12 cellular contexts compared by ENCODE assay signal in the genomic region with DNA sequence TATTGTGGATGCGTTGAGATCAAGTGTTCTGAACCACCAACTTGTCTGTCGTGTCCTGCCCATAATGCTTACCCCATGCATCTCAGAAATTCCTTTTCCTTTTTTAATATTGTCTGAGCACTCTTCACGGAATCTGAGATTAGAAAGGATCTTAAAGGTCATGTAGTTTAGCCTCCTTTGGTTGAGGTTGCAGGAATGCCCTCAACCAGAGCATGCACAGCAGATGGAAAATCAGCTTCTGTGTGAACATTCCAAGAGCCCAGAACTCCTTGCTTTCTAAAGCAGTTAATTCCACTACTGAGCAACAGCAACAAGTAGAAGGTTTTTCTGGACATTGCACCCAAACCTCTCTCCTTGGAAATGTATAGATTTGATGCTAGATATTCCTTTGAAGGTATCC.
DNase-seq lines count a peak whose midpoint lies in the region; ATAC-seq, FAIRE-seq and TF ChIP-seq lines count a peak whose summit lies in the region.
"Had no signal": no experiment of that assay in that cellular context is flagged by ENCODE, and none has a peak within 500 bp of the region (broad histone marks: within the 10 kb centered on the region; RNA-seq: fewer than 3 reads in every experiment).

No MANE protein-coding gene starts in this region.

- H3K36me3 ChIP-seq in left lung = no peaks in the 10 kb centered on the region
- H3K36me3 ChIP-seq: SJCRH30 had no signal

- no peaks in the 10 kb centered on the region for H3K27me3 Mint-ChIP-seq in activated CD8-positive, alpha-beta T cell treated with anti-CD3 and anti-CD28 coated beads, Interleukin-2, amount 10 ng/mL, durations not matched to agents 7 days and 5 days (ENCODE audit: low read depth)

- no peak overlapping the region for H3K4me3 Mint-ChIP-seq in activated CD8-positive, alpha-beta T cell treated with anti-CD3 and anti-CD28 coated beads, Interleukin-2, amount 10 ng/mL, durations not matched to agents 7 days and 5 days
- H3K4me3 Mint-ChIP-seq: stimulated activated memory B cell treated with anti-CD40 and anti-IgM and Interleukin-4, amounts not matched to agents 10 μg/mL and 1 μg/mL and 100 μg/mL, for 72 hours had no signal

- H3K4me1 ChIP-seq in A549 = peaks cover 31% of the 10 kb centered on the region
- H3K4me1 ChIP-seq in left lung = peaks cover 10 to 16% of the 10 kb centered on the region in 2 donors

- ATAC-seq in A549 = no peak; a peak in 2 of 6 replicates
- ATAC-seq in activated CD8-positive, alpha-beta T cell treated with anti-CD3 and anti-CD28 coated beads, Interleukin-2, amount 10 ng/mL, durations not matched to agents 7 days and 5 days = no peak
- ATAC-seq in left lung = peak; percentile 31
- no peak for ATAC-seq in HG03460 (IDR thresholded peaks at IDR 0.05; ENCODE audit: unreplicated experiment)
- ATAC-seq in GM18498 (IDR thresholded peaks at IDR 0.05; ENCODE audit: unreplicated experiment) = no peak

- H3K27me3 ChIP-seq in left lung = no peaks in the 10 kb centered on the region
- H3K27me3 ChIP-seq: SJCRH30 had no signal

- DNase-seq in A549 (ENCODE audit: low read depth in 1 of 2, low spot score in 1 of 2) (peak in 1 of 2 experiments; percentile 17), GM12891 (ENCODE audit: insufficient read length, low spot score) (no peak), left lung (no peak), NCI-H510A treated with DMSO at 0.1 percent for 48 hours (lab: John Stamatoyannopoulos, UW) (no peak), NCI-H1930 (lab: John Stamatoyannopoulos, UW) (no peak)
- no peak for DNase-seq in activated CD8-positive, alpha-beta T cell treated with anti-CD3 and anti-CD28 coated beads, Interleukin-2, amount 10 ng/mL, durations not matched to agents 7 days and 5 days
- DNase-seq: amniotic stem cell, glutamatergic neuron had no signal

- H3K4me1 Mint-ChIP-seq in activated CD8-positive, alpha-beta T cell treated with anti-CD3 and anti-CD28 coated beads, Interleukin-2, amount 10 ng/mL, durations not matched to agents 7 days and 5 days (ENCODE audit: low read depth) = peaks cover 66% of the 10 kb centered on the region

- no peak for TF ChIP-seq EP300 in A549 (IDR thresholded peaks at IDR 0.05)

- H3K9me3 ChIP-seq in A549 = peaks cover 3% of the 10 kb centered on the region; the same call in 1 of the 3 replicates
- H3K9me3 ChIP-seq in left lung = no peaks in the 10 kb centered on the region
- H3K9me3 ChIP-seq: SJCRH30 had no signal

- TF ChIP-seq RAD21 in A549 (conservative IDR thresholded peaks at IDR 0.05 in 1 of 2, IDR thresholded peaks at IDR 0.05 in 1 of 2) = no peak

- FAIRE-seq in A549 (lab: Jason Lieb, UNC) (no peak), GM12891 (lab: Jason Lieb, UNC) (peak; percentile 58)

- H3K9me3 Mint-ChIP-seq in activated CD8-positive, alpha-beta T cell treated with anti-CD3 and anti-CD28 coated beads, Interleukin-2, amount 10 ng/mL, durations not matched to agents 7 days and 5 days (ENCODE audit: insufficient read depth) = peaks cover 23% of the 10 kb centered on the region

- intact Hi-C loops in left lung (cut with DNase I) = no loop called here

- peak overlapping the region; percentile 53; the same call in 2 of the 3 replicates for H3K4me2 ChIP-seq in A549

- CTCF ChIA-PET in A549 (lab: Yijun Ruan, JAX) = no interaction called here
- CTCF ChIA-PET in activated CD8-positive, alpha-beta T cell treated with anti-CD3 and anti-CD28 coated beads, Interleukin-2, amount 10 ng/mL, durations not matched to agents 7 days and 5 days (lab: Charles Lee) = interaction anchor here (0.9 to 3.1 kb wide), 4 partner anchors 8 to 53 kb away, joined by 3 to 16 read pairs (median 8); no protein-coding TSS in a partner anchor

- H3K27ac ChIP-seq in A549 = peak overlapping the region; percentile 76 to 89
- H3K27ac ChIP-seq in left lung = peak overlapping the region; percentile 38 to 53
- H3K27ac ChIP-seq: SJCRH30 had no signal

- POLR2A ChIA-PET in A549 (lab: Yijun Ruan, JAX) = interaction anchor here (1.2 to 2.4 kb wide), 4 partner anchors 21 to 305 kb away, joined by 5 to 27 read pairs (median 10); partner anchors contain the start of gene TP63
- POLR2A ChIA-PET in activated CD8-positive, alpha-beta T cell treated with anti-CD3 and anti-CD28 coated beads, Interleukin-2, amount 10 ng/mL, durations not matched to agents 7 days and 5 days (lab: Charles Lee) = interaction anchor here (1.0 to 1.2 kb wide), 2 partner anchors 17 to 21 kb away, joined by 3 read pairs; no protein-coding TSS in a partner anchor

- peak overlapping the region; percentile 98 for H3K27ac Mint-ChIP-seq in activated CD8-positive, alpha-beta T cell treated with anti-CD3 and anti-CD28 coated beads, Interleukin-2, amount 10 ng/mL, durations not matched to agents 7 days and 5 days

- no peak for TF ChIP-seq POLR2A in A549 (IDR thresholded peaks at IDR 0.05; ENCODE audit: low read length)
- no peak for TF ChIP-seq POLR2A in GM12891 (IDR thresholded peaks at IDR 0.05; ENCODE audit: low read depth, low read length)

- WGBS in A549 (ENCODE audit: missing lambda C conversion rate) = 76% methylated on average over 3 of the region's 3 CpGs

- H3K4me3 ChIP-seq in A549 = no peak overlapping the region
- no peak overlapping the region for H3K4me3 ChIP-seq in left lung
- H3K4me3 ChIP-seq: SJCRH30 had no signal

- H3K36me3 Mint-ChIP-seq in activated CD8-positive, alpha-beta T cell treated with anti-CD3 and anti-CD28 coated beads, Interleukin-2, amount 10 ng/mL, durations not matched to agents 7 days and 5 days (ENCODE audit: low read depth) = peaks cover 60% of the 10 kb centered on the region

- no peak for TF ChIP-seq CTCF in A549 (IDR thresholded peaks at IDR 0.05)
- no peak for TF ChIP-seq CTCF in left lung (IDR thresholded peaks at IDR 0.05)

TF ChIP-seq in A549, 52 proteins besides CTCF, POLR2A, EP300 and RAD21:
- TF ChIP-seq RARB (CRISPR knock-in tag; IDR thresholded peaks at IDR 0.05) = no peak
- TF ChIP-seq HOXA7 (CRISPR knock-in tag; IDR thresholded peaks at IDR 0.05) = no peak

TF ChIP-seq in GM12891, 5 proteins besides CTCF, POLR2A, EP300 and RAD21:
- TF ChIP-seq POU2F2 (IDR thresholded peaks at IDR 0.05; ENCODE audit: low read depth, low read length) (no peak), TAF1 (IDR thresholded peaks at IDR 0.05; ENCODE audit: low read depth, low read length) (no peak), PAX5 (IDR thresholded peaks at IDR 0.05; ENCODE audit: insufficient read depth, low read length, severe bottlenecking) (no peak), SPI1 (IDR thresholded peaks at IDR 0.05; ENCODE audit: low read depth, low read length) (no peak), POLR2AphosphoS5 (IDR thresholded peaks at IDR 0.05; ENCODE audit: low read depth, low read length) (no peak)
